29 cellular contexts compared by ENCODE assay signal in genomic region chr5:7686794-7687193, GRCh38.
A peak's percentile ranks its signal among the peaks of the same experiment; 100 is the strongest.
DNase-seq lines count a peak whose midpoint lies in the region; ATAC-seq and TF ChIP-seq lines count a peak whose summit lies in the region.
"Had no signal": no experiment of that assay in that cellular context is flagged by ENCODE, and none has a peak within 500 bp of the region (broad histone marks: within the 10 kb centered on the region; RNA-seq: fewer than 3 reads in every experiment).

No MANE protein-coding gene starts in this region.

- DNase-seq in NCI-H748 (lab: John Stamatoyannopoulos, UW; ENCODE audit: unreplicated experiment) (peak; percentile 45), NCI-H748 treated with DMSO at 0.1 percent for 48 hours (lab: John Stamatoyannopoulos, UW) (no peak), HT-29 (ENCODE audit: low spot score) (peak; percentile 17), WERI-Rb-1 (peak; percentile 51), psoas muscle (no peak), GM20000 (ENCODE audit: low spot score) (no peak)
- DNase-seq: activated CD4-positive, alpha-beta T cell treated with anti-CD3 and anti-CD28 coated beads, Interleukin-2, amount 50 U/mL, for 48 hours; activated T-cell treated with anti-CD3 and anti-CD28 coated beads, Interleukin-2, amount 50 U/mL, for 48 hours; AML-193; Calu3; CD4-positive, CD25-positive, alpha-beta regulatory T cell; EL; IMR-90; islet precursor cell; left ventricle myocardium inferior; NCI-H1092; NCI-H187 treated with DMSO at 0.1 percent for 48 hours; NCI-H526 treated with DMSO at 0.1 percent for 48 hours; OCI-M1; pancreas; retina; SK-N-SH; small intestine; stimulated activated naive CD4-positive, alpha-beta T cell treated with Interleukin-2 at 50 U/mL for 16 hours; T-helper 17 cell had no signal

- H3K27ac ChIP-seq in WERI-Rb-1 = no peak overlapping the region
- H3K27ac ChIP-seq in psoas muscle = no peak overlapping the region
- H3K27ac ChIP-seq: cardiac muscle cell, left ventricle myocardium inferior, pancreas had no signal

- ATAC-seq in psoas muscle = peak; percentile 56 to 85 (median 75)
- no peak for ATAC-seq in GM19452 (IDR thresholded peaks at IDR 0.05; ENCODE audit: unreplicated experiment)
- ATAC-seq: activated CD4-positive, CD25-positive, alpha-beta regulatory T cell treated with anti-CD3 and anti-CD28 coated beads, Interleukin-2, amount 50 U/mL, for 24 hours; GM12878; pancreas; T-helper 17 cell had no signal

- intact Hi-C loops in psoas muscle (cut with DNase I) = no loop called here

- 10 to 26% (median 16%) methylated on average over 1 of the region's 1 CpG for WGBS in psoas muscle, 3 donors

- H3K9me3 ChIP-seq in WERI-Rb-1 (ENCODE audit: severe bottlenecking) = peaks cover 5% of the 10 kb centered on the region
- H3K9me3 ChIP-seq in psoas muscle = no peaks in the 10 kb centered on the region
- H3K9me3 ChIP-seq: left ventricle myocardium inferior, pancreas, SK-N-SH had no signal

- no peaks in the 10 kb centered on the region for H3K27me3 ChIP-seq in WERI-Rb-1 (ENCODE audit: insufficient read depth, low read depth, severe bottlenecking)
- H3K27me3 ChIP-seq in psoas muscle (ENCODE audit: insufficient read depth in 3 of 3, low read length in 2 of 3) = no peaks in the 10 kb centered on the region
- H3K27me3 ChIP-seq: cardiac muscle cell, pancreas had no signal

- H3K36me3 ChIP-seq in WERI-Rb-1 (peaks cover 20% of the 10 kb centered on the region), psoas muscle (ENCODE audit: insufficient read depth in 1 of 2, low read depth in 1 of 2) (no peaks in the 10 kb centered on the region)
- H3K36me3 ChIP-seq: cardiac muscle cell, left ventricle myocardium inferior, pancreas had no signal

- TF ChIP-seq CTCF in WERI-Rb-1 (IDR thresholded peaks at IDR 0.05; ENCODE audit: low read depth, low read length) (peak; percentile 63), psoas muscle (IDR thresholded peaks at IDR 0.05) (peak; percentile 15), GM20000 (IDR thresholded peaks at IDR 0.05; ENCODE audit: extremely low read depth, missing control alignments) (no peak)

- no peak overlapping the region for H3K4me3 ChIP-seq in WERI-Rb-1 (ENCODE audit: low read depth, low read length)
- H3K4me3 ChIP-seq in psoas muscle = no peak overlapping the region
- H3K4me3 ChIP-seq: cardiac muscle cell, GM12878, left ventricle myocardium inferior, pancreas had no signal

- H3K4me1 ChIP-seq in psoas muscle = no peaks in the 10 kb centered on the region
- H3K4me1 ChIP-seq: left ventricle myocardium inferior, pancreas had no signal

Comparison
In these comparisons a context has a peak if more than half of its experiments do, and no peak if none do; other contexts are left out.
1. DNase-seq: peak in NCI-H748 (single experiment), HT-29 (single experiment) and WERI-Rb-1 (single experiment); none in NCI-H748 treated with DMSO at 0.1 percent for 48 hours (single experiment), psoas muscle (0 of 2) and GM20000 (single experiment).